In genomic region chr6:137387365-137387764, GRCh38 we compare ENCODE assay signal across 25 cellular contexts.
DNase-seq lines count a peak whose midpoint lies in the region; ATAC-seq lines count a peak whose summit lies in the region.
"Had no signal": no experiment of that assay in that cellular context is flagged by ENCODE, and none has a peak within 500 bp of the region (broad histone marks: within the 10 kb centered on the region; RNA-seq: fewer than 3 reads in every experiment).

No MANE protein-coding gene starts in this region.

- H3K4me1 Mint-ChIP-seq in activated CD4-positive, alpha-beta memory T cell treated with anti-CD3 and anti-CD28 coated beads, Interleukin-2, amount 10 ng/mL, durations not matched to agents 7 days and 5 days: peaks cover 59% of the 10 kb centered on the region
- peaks cover 56% of the 10 kb centered on the region for H3K4me1 Mint-ChIP-seq in activated CD4-positive, alpha-beta memory T cell treated with anti-CD3 and anti-CD28 coated beads for 36 hours (ENCODE audit: low read depth)

- H3K36me3 Mint-ChIP-seq in activated CD4-positive, alpha-beta memory T cell treated with anti-CD3 and anti-CD28 coated beads, Interleukin-2, amount 10 ng/mL, durations not matched to agents 7 days and 5 days (ENCODE audit: low read depth): peaks cover 49% of the 10 kb centered on the region
- peaks cover 3% of the 10 kb centered on the region for H3K36me3 Mint-ChIP-seq in activated CD4-positive, alpha-beta memory T cell treated with anti-CD3 and anti-CD28 coated beads for 36 hours
- H3K36me3 Mint-ChIP-seq: brain; naive thymus-derived CD8-positive, alpha-beta T cell had no signal

- no peak for DNase-seq in activated CD4-positive, alpha-beta memory T cell treated with anti-CD3 and anti-CD28 coated beads, Interleukin-2, amount 10 ng/mL, durations not matched to agents 7 days and 5 days
- no peak for DNase-seq in activated CD4-positive, alpha-beta memory T cell treated with anti-CD3 and anti-CD28 coated beads for 36 hours
- DNase-seq in NCI-H510A (lab: John Stamatoyannopoulos, UW) (peak; percentile 38), GDM1 (lab: John Stamatoyannopoulos, UW) (no peak), kidney tubule cell (ENCODE audit: low spot score) (no peak), NCI-H1694 (lab: John Stamatoyannopoulos, UW) (no peak)
- DNase-seq: activated CD4-positive, alpha-beta T cell treated with anti-CD3 and anti-CD28 coated beads for 4 hours; activated CD8-positive, alpha-beta memory T cell treated with anti-CD3 and anti-CD28 coated beads, Interleukin-2, amount 10 ng/mL, durations not matched to agents 7 days and 5 days; activated naive CD4-positive, alpha-beta T cell treated with Interleukin-2 at 50 U/mL for 16 hours; activated T-cell treated with anti-CD3 and anti-CD28 coated beads, Interleukin-2, amount 50 U/mL, for 72 hours; adrenal gland; heart left ventricle; HFFc6; KBM-7; left lung; midbrain; naive thymus-derived CD8-positive, alpha-beta T cell; NCI-H1930; pancreas; stimulated activated CD4-positive, alpha-beta T cell treated with anti-CD3 and anti-CD28 coated beads, Interleukin-12 subunit alpha, Interleukin-12 subunit beta, amount 100 ng/mL, for 4 hours; stimulated activated CD4-positive, alpha-beta T cell treated with anti-CD3 and anti-CD28 coated beads, Interleukin-4, amount 100 ng/mL, for 4 hours; stimulated activated naive CD4-positive, alpha-beta T cell treated with Interleukin-2 at 50 U/mL for 16 hours had no signal

- CTCF ChIA-PET in activated CD4-positive, alpha-beta memory T cell treated with anti-CD3 and anti-CD28 coated beads, Interleukin-2, amount 10 ng/mL, durations not matched to agents 7 days and 5 days (lab: Charles Lee): no interaction called here
- CTCF ChIA-PET in activated CD4-positive, alpha-beta memory T cell treated with anti-CD3 and anti-CD28 coated beads for 36 hours (lab: Charles Lee): interaction anchor here (1.0 kb wide), 1 partner anchor 202 kb away, joined by 4 read pairs; no protein-coding TSS in a partner anchor

- POLR2A ChIA-PET in activated CD4-positive, alpha-beta memory T cell treated with anti-CD3 and anti-CD28 coated beads, Interleukin-2, amount 10 ng/mL, durations not matched to agents 7 days and 5 days (lab: Charles Lee): interaction anchor here (1.1 to 1.3 kb wide), 2 partner anchors 11 to 45 kb away, joined by 3 read pairs; no protein-coding TSS in a partner anchor
- POLR2A ChIA-PET in activated CD4-positive, alpha-beta memory T cell treated with anti-CD3 and anti-CD28 coated beads for 36 hours (lab: Charles Lee): no interaction called here

- intact Hi-C loops in activated CD4-positive, alpha-beta memory T cell treated with anti-CD3 and anti-CD28 coated beads for 36 hours (cut with micrococcal nuclease): no loop called here

- no peak overlapping the region for H3K4me3 Mint-ChIP-seq in activated CD4-positive, alpha-beta memory T cell treated with anti-CD3 and anti-CD28 coated beads, Interleukin-2, amount 10 ng/mL, durations not matched to agents 7 days and 5 days
- H3K4me3 Mint-ChIP-seq in activated CD4-positive, alpha-beta memory T cell treated with anti-CD3 and anti-CD28 coated beads for 36 hours: no peak overlapping the region
- H3K4me3 Mint-ChIP-seq: activated CD8-positive, alpha-beta memory T cell treated with anti-CD3 and anti-CD28 coated beads, Interleukin-2, amount 10 ng/mL, durations not matched to agents 7 days and 5 days; activated T-cell treated with anti-CD3 and anti-CD28 coated beads, Interleukin-2, amount 50 U/mL, for 72 hours; brain; HFFc6 had no signal

- peak overlapping the region; percentile 41 for H3K27ac Mint-ChIP-seq in activated CD4-positive, alpha-beta memory T cell treated with anti-CD3 and anti-CD28 coated beads, Interleukin-2, amount 10 ng/mL, durations not matched to agents 7 days and 5 days
- no peak overlapping the region for H3K27ac Mint-ChIP-seq in activated CD4-positive, alpha-beta memory T cell treated with anti-CD3 and anti-CD28 coated beads for 36 hours
- H3K27ac Mint-ChIP-seq: activated T-cell treated with anti-CD3 and anti-CD28 coated beads, Interleukin-2, amount 50 U/mL, for 72 hours; brain; HFFc6 had no signal

- H3K27me3 Mint-ChIP-seq in activated CD4-positive, alpha-beta memory T cell treated with anti-CD3 and anti-CD28 coated beads, Interleukin-2, amount 10 ng/mL, durations not matched to agents 7 days and 5 days: no peaks in the 10 kb centered on the region
- H3K27me3 Mint-ChIP-seq in activated CD4-positive, alpha-beta memory T cell treated with anti-CD3 and anti-CD28 coated beads for 36 hours: no peaks in the 10 kb centered on the region
- H3K27me3 Mint-ChIP-seq: activated CD8-positive, alpha-beta memory T cell treated with anti-CD3 and anti-CD28 coated beads, Interleukin-2, amount 10 ng/mL, durations not matched to agents 7 days and 5 days; brain; naive thymus-derived CD8-positive, alpha-beta T cell had no signal

- H3K9me3 Mint-ChIP-seq in activated CD4-positive, alpha-beta memory T cell treated with anti-CD3 and anti-CD28 coated beads, Interleukin-2, amount 10 ng/mL, durations not matched to agents 7 days and 5 days: peaks cover 23% of the 10 kb centered on the region
- no peaks in the 10 kb centered on the region for H3K9me3 Mint-ChIP-seq in activated CD4-positive, alpha-beta memory T cell treated with anti-CD3 and anti-CD28 coated beads for 36 hours

- peak; percentile 43 for ATAC-seq in esophagus mucosa
- no peak for ATAC-seq in GM19452 (IDR thresholded peaks at IDR 0.05; ENCODE audit: unreplicated experiment)
- ATAC-seq: activated CD8-positive, alpha-beta memory T cell treated with anti-CD3 and anti-CD28 coated beads, Interleukin-2, amount 10 ng/mL, durations not matched to agents 7 days and 5 days; activated T-cell treated with anti-CD3 and anti-CD28 coated beads, Interleukin-2, amount 50 U/mL, for 72 hours; heart left ventricle; left lung; naive thymus-derived CD8-positive, alpha-beta T cell; pancreas had no signal
